1 cellular context compared by ENCODE assay signal in the genomic region with DNA sequence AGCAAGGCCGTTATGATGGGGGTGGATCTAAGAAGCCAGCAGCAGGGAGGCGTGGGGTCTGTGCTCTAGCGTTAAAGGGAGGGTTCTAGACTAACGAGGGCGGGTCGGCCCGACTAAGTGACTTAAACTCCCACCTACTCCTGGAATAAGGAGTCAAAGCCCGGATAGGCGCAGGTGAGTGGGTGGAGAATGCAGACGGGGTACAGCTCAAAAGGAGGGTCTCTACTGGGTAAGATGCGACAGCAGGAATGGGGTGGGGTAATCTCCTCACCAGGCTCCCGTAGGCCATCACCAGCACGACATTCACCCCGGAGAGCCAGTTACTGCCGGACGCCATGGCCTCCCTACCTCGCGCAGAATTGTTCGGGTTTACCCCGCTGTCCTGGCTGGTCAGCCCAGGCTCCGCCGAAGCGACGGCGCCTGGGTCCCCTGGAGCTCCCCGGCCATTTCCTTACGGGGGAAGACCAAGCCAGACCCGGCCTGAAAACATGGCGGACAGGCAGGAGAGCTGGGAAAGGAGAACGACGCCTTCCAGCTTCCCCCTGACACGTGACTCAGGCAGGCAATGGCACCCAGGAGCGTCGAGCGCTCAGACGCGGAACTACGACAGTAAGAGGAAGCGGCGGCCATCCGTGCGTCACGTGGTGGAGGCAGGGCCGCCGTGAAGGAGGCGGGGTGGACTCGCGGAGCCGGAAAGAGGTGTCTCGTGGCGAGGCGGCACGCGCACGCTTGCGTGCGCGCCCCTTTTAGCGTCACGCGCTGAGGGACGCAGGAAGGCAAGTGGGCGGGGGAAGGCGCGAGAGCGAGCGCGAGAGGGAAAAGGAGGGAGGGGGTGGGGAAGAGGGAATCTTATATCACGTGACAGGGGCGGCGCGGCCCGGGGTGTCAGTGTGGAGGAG.
TF ChIP-seq lines count a peak whose summit lies in the region.

A gene with protein sequence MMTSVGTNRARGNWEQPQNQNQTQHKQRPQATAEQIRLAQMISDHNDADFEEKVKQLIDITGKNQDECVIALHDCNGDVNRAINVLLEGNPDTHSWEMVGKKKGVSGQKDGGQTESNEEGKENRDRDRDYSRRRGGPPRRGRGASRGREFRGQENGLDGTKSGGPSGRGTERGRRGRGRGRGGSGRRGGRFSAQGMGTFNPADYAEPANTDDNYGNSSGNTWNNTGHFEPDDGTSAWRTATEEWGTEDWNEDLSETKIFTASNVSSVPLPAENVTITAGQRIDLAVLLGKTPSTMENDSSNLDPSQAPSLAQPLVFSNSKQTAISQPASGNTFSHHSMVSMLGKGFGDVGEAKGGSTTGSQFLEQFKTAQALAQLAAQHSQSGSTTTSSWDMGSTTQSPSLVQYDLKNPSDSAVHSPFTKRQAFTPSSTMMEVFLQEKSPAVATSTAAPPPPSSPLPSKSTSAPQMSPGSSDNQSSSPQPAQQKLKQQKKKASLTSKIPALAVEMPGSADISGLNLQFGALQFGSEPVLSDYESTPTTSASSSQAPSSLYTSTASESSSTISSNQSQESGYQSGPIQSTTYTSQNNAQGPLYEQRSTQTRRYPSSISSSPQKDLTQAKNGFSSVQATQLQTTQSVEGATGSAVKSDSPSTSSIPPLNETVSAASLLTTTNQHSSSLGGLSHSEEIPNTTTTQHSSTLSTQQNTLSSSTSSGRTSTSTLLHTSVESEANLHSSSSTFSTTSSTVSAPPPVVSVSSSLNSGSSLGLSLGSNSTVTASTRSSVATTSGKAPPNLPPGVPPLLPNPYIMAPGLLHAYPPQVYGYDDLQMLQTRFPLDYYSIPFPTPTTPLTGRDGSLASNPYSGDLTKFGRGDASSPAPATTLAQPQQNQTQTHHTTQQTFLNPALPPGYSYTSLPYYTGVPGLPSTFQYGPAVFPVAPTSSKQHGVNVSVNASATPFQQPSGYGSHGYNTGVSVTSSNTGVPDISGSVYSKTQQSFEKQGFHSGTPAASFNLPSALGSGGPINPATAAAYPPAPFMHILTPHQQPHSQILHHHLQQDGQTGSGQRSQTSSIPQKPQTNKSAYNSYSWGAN (plus strand): TSS at position 885 of the 899 bp plus-strand sequence. CDS start 4,169 bp downstream, outside the sequence.

TF ChIP-seq in Ishikawa, 13 proteins besides CTCF, POLR2A, EP300 and RAD21 (continued from another document):
- TF ChIP-seq CREB1 (IDR thresholded peaks at IDR 0.05; ENCODE audit: low read depth), result peak; percentile 69; the same call in 1 of the 2 replicates
